22 cellular contexts compared by ENCODE assay signal in the genomic region with DNA sequence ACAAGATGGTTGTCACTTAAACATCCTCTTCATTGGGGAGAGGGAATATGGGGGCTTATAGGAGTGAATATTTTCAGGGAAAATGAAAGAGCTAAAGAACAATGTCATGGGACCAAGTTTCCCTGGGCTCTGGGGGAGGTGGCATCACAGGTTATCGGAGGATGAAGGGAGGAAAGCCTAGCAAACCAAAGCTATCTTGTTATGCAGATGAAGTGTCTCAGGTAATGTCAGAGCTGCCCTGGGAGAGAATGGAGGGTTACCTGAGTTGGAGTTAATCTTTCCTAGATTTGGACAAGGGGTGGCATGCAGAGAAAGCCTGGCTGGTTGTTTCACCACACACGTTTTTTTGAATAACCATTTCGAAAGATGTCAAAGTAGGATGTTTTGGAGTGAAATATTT.
A peak's percentile ranks its signal among the peaks of the same experiment; 100 is the strongest.
DNase-seq lines count a peak whose midpoint lies in the region; ATAC-seq and TF ChIP-seq lines count a peak whose summit lies in the region.
"Had no signal": no experiment of that assay in that cellular context is flagged by ENCODE, and none has a peak within 500 bp of the region (broad histone marks: within the 10 kb centered on the region; RNA-seq: fewer than 3 reads in every experiment).

No MANE protein-coding gene starts in this region.

- intact Hi-C loops in heart right ventricle (cut with DNase I): loop anchor here in 1 of 10 donors (10.0 kb wide), 1 partner anchor 694 kb away; the partner anchor contains the start of gene GABRA5

- H2AFZ ChIP-seq in neural cell (ENCODE audit: low read depth, low read length): no peak overlapping the region

- no peaks in the 10 kb centered on the region for H3F3A ChIP-seq in neural cell (ENCODE audit: insufficient read depth, low read length, poor library complexity, severe bottlenecking)

- TF ChIP-seq CTCF in neural cell (IDR thresholded peaks at IDR 0.05; ENCODE audit: poor library complexity, severe bottlenecking) (no peak), heart right ventricle (IDR thresholded peaks at IDR 0.05) (no peak)

- H3K27ac ChIP-seq in neural cell (ENCODE audit: low read length) (peak overlapping the region; percentile 4), heart right ventricle (no peak overlapping the region)
- H3K27ac ChIP-seq: BLaER1 had no signal

- H3K36me3 ChIP-seq in H7 (replicated peaks; ENCODE audit: control insufficient read depth, insufficient read depth, low read length) (no peaks in the 10 kb centered on the region), neural cell (ENCODE audit: insufficient read depth, low read length) (no peaks in the 10 kb centered on the region), heart right ventricle (no peaks in the 10 kb centered on the region)
- H3K36me3 ChIP-seq: BE2C, BLaER1 had no signal

- H3K4me2 ChIP-seq in neural cell (ENCODE audit: low read length): no peak overlapping the region
- H3K4me2 ChIP-seq: BLaER1 had no signal

- no peak for TF ChIP-seq EP300 in neural cell (conservative IDR thresholded peaks at IDR 0.05; ENCODE audit: poor library complexity, severe bottlenecking)

- no peaks in the 10 kb centered on the region for H3K4me1 ChIP-seq in heart right ventricle
- H3K4me1 ChIP-seq: BE2C, BLaER1 had no signal

- DNase-seq in H7 (peak; percentile 50), NCI-H146 treated with DMSO at 0.1 percent for 48 hours (lab: John Stamatoyannopoulos, UW; ENCODE audit: unreplicated experiment) (no peak), NCI-H526 treated with DMSO at 0.1 percent for 48 hours (lab: John Stamatoyannopoulos, UW) (no peak), heart right ventricle (no peak)
- DNase-seq: 8988T; ACHN; BE2C; C1 segment of cervical spinal cord; CD4-positive, alpha-beta memory T cell; CD4-positive, CD25-positive, alpha-beta regulatory T cell; CD8-positive, alpha-beta memory T cell; COR-L47; DMS 273 treated with DMSO at 0.1 percent for 48 hours; DMS153; DMS53; DMS79; DND-41; EL; GDM1 had no signal

- H3K79me2 ChIP-seq in neural cell (replicated peaks; ENCODE audit: insufficient read depth, low read length): no peaks in the 10 kb centered on the region

- H4K20me1 ChIP-seq in neural cell (ENCODE audit: insufficient read depth): no peaks in the 10 kb centered on the region
- H4K20me1 ChIP-seq: BLaER1 had no signal

- no peak overlapping the region for H3K4me3 ChIP-seq in H7 (ENCODE audit: insufficient read depth, low read depth, low read length)
- no peak overlapping the region for H3K4me3 ChIP-seq in neural cell (ENCODE audit: low read length)
- H3K4me3 ChIP-seq in heart right ventricle: no peak overlapping the region
- H3K4me3 ChIP-seq: BLaER1, GM12878 had no signal

- no peaks in the 10 kb centered on the region for H3K27me3 ChIP-seq in H7 (ENCODE audit: control insufficient read depth, insufficient read depth, low read length)
- no peaks in the 10 kb centered on the region for H3K27me3 ChIP-seq in neural cell (ENCODE audit: insufficient read depth, low read depth, low read length)
- H3K27me3 ChIP-seq in heart right ventricle: peaks cover 0 to 3% (median 0%) of the 10 kb centered on the region in 7 donors
- H3K27me3 ChIP-seq: BE2C, BLaER1 had no signal

- H3K9ac ChIP-seq in neural cell (ENCODE audit: low read length): no peak overlapping the region
- H3K9ac ChIP-seq: BLaER1 had no signal

- WGBS in heart right ventricle, 2 donors: 67% methylated on average over 3 of the region's 3 CpGs

- TF ChIP-seq RAD21 in neural cell (conservative IDR thresholded peaks at IDR 0.05): no peak

- H3K9me3 ChIP-seq in neural cell (ENCODE audit: low read length) (no peaks in the 10 kb centered on the region), heart right ventricle (no peaks in the 10 kb centered on the region)
- H3K9me3 ChIP-seq: BE2C, BLaER1 had no signal

- no peaks in the 10 kb centered on the region for H3K9me2 ChIP-seq in neural cell (ENCODE audit: insufficient read depth, low read length)

- no peak for ATAC-seq in heart right ventricle
- ATAC-seq: GM12878 had no signal

TF ChIP-seq in neural cell, 6 proteins besides CTCF, POLR2A, EP300 and RAD21:
- TF ChIP-seq SMC3 (conservative IDR thresholded peaks at IDR 0.05; ENCODE audit: poor library complexity) (no peak), TAF1 (IDR thresholded peaks at IDR 0.05; ENCODE audit: low read depth) (no peak), MXI1 (conservative IDR thresholded peaks at IDR 0.05; ENCODE audit: poor library complexity, severe bottlenecking) (no peak), POLR2AphosphoS5 (IDR thresholded peaks at IDR 0.05) (no peak), EZH2 (IDR thresholded peaks at IDR 0.05; ENCODE audit: borderline replicate concordance, insufficient read depth, low read length, poor library complexity, severe bottlenecking) (no peak)
- TF ChIP-seq, protein P1, sequence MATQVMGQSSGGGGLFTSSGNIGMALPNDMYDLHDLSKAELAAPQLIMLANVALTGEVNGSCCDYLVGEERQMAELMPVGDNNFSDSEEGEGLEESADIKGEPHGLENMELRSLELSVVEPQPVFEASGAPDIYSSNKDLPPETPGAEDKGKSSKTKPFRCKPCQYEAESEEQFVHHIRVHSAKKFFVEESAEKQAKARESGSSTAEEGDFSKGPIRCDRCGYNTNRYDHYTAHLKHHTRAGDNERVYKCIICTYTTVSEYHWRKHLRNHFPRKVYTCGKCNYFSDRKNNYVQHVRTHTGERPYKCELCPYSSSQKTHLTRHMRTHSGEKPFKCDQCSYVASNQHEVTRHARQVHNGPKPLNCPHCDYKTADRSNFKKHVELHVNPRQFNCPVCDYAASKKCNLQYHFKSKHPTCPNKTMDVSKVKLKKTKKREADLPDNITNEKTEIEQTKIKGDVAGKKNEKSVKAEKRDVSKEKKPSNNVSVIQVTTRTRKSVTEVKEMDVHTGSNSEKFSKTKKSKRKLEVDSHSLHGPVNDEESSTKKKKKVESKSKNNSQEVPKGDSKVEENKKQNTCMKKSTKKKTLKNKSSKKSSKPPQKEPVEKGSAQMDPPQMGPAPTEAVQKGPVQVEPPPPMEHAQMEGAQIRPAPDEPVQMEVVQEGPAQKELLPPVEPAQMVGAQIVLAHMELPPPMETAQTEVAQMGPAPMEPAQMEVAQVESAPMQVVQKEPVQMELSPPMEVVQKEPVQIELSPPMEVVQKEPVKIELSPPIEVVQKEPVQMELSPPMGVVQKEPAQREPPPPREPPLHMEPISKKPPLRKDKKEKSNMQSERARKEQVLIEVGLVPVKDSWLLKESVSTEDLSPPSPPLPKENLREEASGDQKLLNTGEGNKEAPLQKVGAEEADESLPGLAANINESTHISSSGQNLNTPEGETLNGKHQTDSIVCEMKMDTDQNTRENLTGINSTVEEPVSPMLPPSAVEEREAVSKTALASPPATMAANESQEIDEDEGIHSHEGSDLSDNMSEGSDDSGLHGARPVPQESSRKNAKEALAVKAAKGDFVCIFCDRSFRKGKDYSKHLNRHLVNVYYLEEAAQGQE (IDR thresholded peaks at IDR 0.05; ENCODE audit: borderline replicate concordance): no peak
